Comparison of ENCODE assay signal across 1 cellular context in genomic region chr7:2757904-2758672, GRCh38.
TF ChIP-seq lines count a peak whose summit lies in the region.

No MANE protein-coding gene starts in this region.

TF ChIP-seq in K562, 482 proteins besides CTCF, POLR2A, EP300 and RAD21 (continued from another document and continues in another):
- TF ChIP-seq VEZF1 (CRISPR knock-in tag; IDR thresholded peaks at IDR 0.05) (peak; percentile 48; the same call in 1 of the 2 replicates), MGA (IDR thresholded peaks at IDR 0.05) (peak; percentile 93), C11orf30 (IDR thresholded peaks at IDR 0.05; ENCODE audit: low read depth) (peak; percentile 97), CC2D1A (IDR thresholded peaks at IDR 0.05) (no peak), ZNF395 (CRISPR knock-in tag; IDR thresholded peaks at IDR 0.05) (peak; percentile 94), SMAD3 (CRISPR knock-in tag; conservative IDR thresholded peaks at IDR 0.05) (0 out of 2 replicates have a peak, but pooled peaks have one; percentile 13), RBBP5 (IDR thresholded peaks at IDR 0.05; ENCODE audit: borderline replicate concordance, insufficient read depth, low read length, poor library complexity, severe bottlenecking) (peak; percentile 53), ZNF584 (CRISPR knock-in tag; IDR thresholded peaks at IDR 0.05; ENCODE audit: low read depth) (no peak), CHD7 (IDR thresholded peaks at IDR 0.05; ENCODE audit: low read depth, low read length) (no peak), MED1 (CRISPR knock-in tag; IDR thresholded peaks at IDR 0.05; ENCODE audit: borderline replicate concordance) (no peak), NUFIP1 (IDR thresholded peaks at IDR 0.05; ENCODE audit: partially characterized antibody) (no peak), ZNF277 (CRISPR knock-in tag; IDR thresholded peaks at IDR 0.05; ENCODE audit: borderline replicate concordance) (no peak), NRF1 (conservative IDR thresholded peaks at IDR 0.05 in 1 of 2, IDR thresholded peaks at IDR 0.05 in 1 of 2) (peak; percentile 60 to 70), ZNF655 (CRISPR knock-in tag; IDR thresholded peaks at IDR 0.05) (no peak), HDAC8 (tag; IDR thresholded peaks at IDR 0.05) (no peak), NR4A1 (CRISPR knock-in tag; IDR thresholded peaks at IDR 0.05) (no peak), NR4A1 (tag; IDR thresholded peaks at IDR 0.05) (no peak), ZNF766 (CRISPR knock-in tag; conservative IDR thresholded peaks at IDR 0.05) (peak; percentile 80; the same call in 1 of the 2 replicates), STAT5A (IDR thresholded peaks at IDR 0.05; ENCODE audit: borderline replicate concordance, low read length) (no peak), NR2C2 (CRISPR knock-in tag; IDR thresholded peaks at IDR 0.05) (no peak), NR2C2 (tag; IDR thresholded peaks at IDR 0.05) (peak; percentile 89), PHF21A (IDR thresholded peaks at IDR 0.05; ENCODE audit: borderline replicate concordance, low read depth) (no peak)
